In genomic region chr1:147852706-147853225, GRCh38 we compare ENCODE assay signal across 20 cellular contexts. TPM values are rescaled to one million over a fixed set of nuclear protein-coding genes. Genes with fewer than 3 reads are reported as not detected.
DNase-seq lines count a peak whose midpoint lies in the region; ATAC-seq and TF ChIP-seq lines count a peak whose summit lies in the region.
"Had no signal": no experiment of that assay in that cellular context is flagged by ENCODE, and none has a peak within 500 bp of the region (broad histone marks: within the 10 kb centered on the region; RNA-seq: fewer than 3 reads in every experiment).

No MANE protein-coding gene starts in this region.

- TF ChIP-seq POLR2A in upper lobe of left lung (IDR thresholded peaks at IDR 0.05) = no peak

- TF ChIP-seq EP300 in upper lobe of left lung (IDR thresholded peaks at IDR 0.05) = no peak

- H3F3A ChIP-seq in PC-9 (ENCODE audit: insufficient read depth, low read depth) = peaks cover 44% of the 10 kb centered on the region

- POLR2A ChIA-PET in PC-9 (lab: Charles Lee; ENCODE audit: unreplicated experiment) = interaction anchor here (0.6 kb wide), 1 partner anchor 136 kb away, joined by 5 read pairs; no protein-coding TSS in a partner anchor

- H3K36me3 ChIP-seq in PC-9 (ENCODE audit: low read depth) = no peaks in the 10 kb centered on the region
- no peaks in the 10 kb centered on the region for H3K36me3 ChIP-seq in subcutaneous abdominal adipose tissue (ENCODE audit: control insufficient read depth in 5 of 5, insufficient read depth in 5 of 5, low read length in 5 of 5)
- H3K36me3 ChIP-seq in upper lobe of left lung = no peaks in the 10 kb centered on the region

- ATAC-seq in HG03442 (IDR thresholded peaks at IDR 0.05; ENCODE audit: unreplicated experiment) (no peak), upper lobe of left lung (ENCODE audit: low FRiP score in 2 of 2) (no peak)

- H4K20me1 ChIP-seq in PC-9 (ENCODE audit: insufficient read depth) = no peaks in the 10 kb centered on the region

- no peak overlapping the region for H3K4me3 ChIP-seq in AG10803 (ENCODE audit: low read length)
- H3K4me3 ChIP-seq in PC-9 = no peak overlapping the region
- H3K4me3 ChIP-seq in fibroblast of mammary gland (ENCODE audit: control insufficient read depth, low read depth, low read length) = no peak overlapping the region
- H3K4me3 ChIP-seq in subcutaneous abdominal adipose tissue (ENCODE audit: low read depth in 1 of 5, low read length in 5 of 5) = no peak overlapping the region
- H3K4me3 ChIP-seq in upper lobe of left lung = no peak overlapping the region

- H3K27me3 ChIP-seq in PC-9 (ENCODE audit: insufficient read depth, low read depth) (no peaks in the 10 kb centered on the region), subcutaneous abdominal adipose tissue (ENCODE audit: control insufficient read depth in 5 of 5, insufficient read depth in 4 of 5, low read length in 5 of 5) (no peaks in the 10 kb centered on the region), upper lobe of left lung (no peaks in the 10 kb centered on the region)

- H2AFZ ChIP-seq in PC-9 = no peak overlapping the region

- H3K9me2 ChIP-seq in PC-9 (ENCODE audit: insufficient read depth) = no peaks in the 10 kb centered on the region
- H3K9me2 ChIP-seq: SK-N-SH had no signal

- no peaks in the 10 kb centered on the region for H3K79me2 ChIP-seq in PC-9 (ENCODE audit: low read depth)

- 79 to 83% methylated on average over 1 of the region's 1 CpG for WGBS in upper lobe of left lung, 2 donors

- no peak overlapping the region for H3K27ac ChIP-seq in PC-9
- peak overlapping the region; percentile 17 for H3K27ac ChIP-seq in subcutaneous abdominal adipose tissue (ENCODE audit: low read depth, low read length)
- H3K27ac ChIP-seq in upper lobe of left lung = peak overlapping the region in 1 of 4 donors; percentile 27
- H3K27ac ChIP-seq: RWPE1 had no signal

- no peak overlapping the region for H3K9ac ChIP-seq in subcutaneous abdominal adipose tissue (ENCODE audit: low read length in 5 of 5)
- H3K9ac ChIP-seq: SK-N-SH had no signal

- intact Hi-C loops in PC-9 (cut with micrococcal nuclease; ENCODE audit: unreplicated experiment) = loop anchor here (1.0 kb wide), 1 partner anchor 71 kb away; no protein-coding TSS in a partner anchor

- TF ChIP-seq CTCF in AG10803 (conservative IDR thresholded peaks at IDR 0.05; ENCODE audit: low read length) (no peak), PC-9 (conservative IDR thresholded peaks at IDR 0.05) (no peak), fibroblast of mammary gland (conservative IDR thresholded peaks at IDR 0.05; ENCODE audit: control insufficient read depth, insufficient read depth, low read depth, low read length) (no peak), upper lobe of left lung (IDR thresholded peaks at IDR 0.05) (no peak)

- peak overlapping the region; percentile 10; the same call in 1 of the 2 replicates for H3K4me2 ChIP-seq in PC-9
- H3K4me2 ChIP-seq: SK-N-SH had no signal

- H3K4me1 ChIP-seq in PC-9 (replicated peaks; ENCODE audit: insufficient read depth) (peaks cover 64% of the 10 kb centered on the region), subcutaneous abdominal adipose tissue (ENCODE audit: control insufficient read depth in 5 of 5, insufficient read depth in 5 of 5, low read length in 5 of 5) (peaks cover 0 to 12% (median 5%) of the 10 kb centered on the region in 5 donors), upper lobe of left lung (no peaks in the 10 kb centered on the region)

- DNase-seq in AG10803 (ENCODE audit: low read depth) (peak; percentile 6), PC-9 (no peak), fibroblast of mammary gland (ENCODE audit: low read depth) (peak; percentile 8), DMS153 (lab: John Stamatoyannopoulos, UW) (no peak), upper lobe of left lung (no peak)
- DNase-seq: 8988T, DMS79, Kasumi-1, MM.1S, NCI-H1048, NCI-H1417 treated with DMSO at 0.1 percent for 48 hours, NCI-H187 treated with DMSO at 0.1 percent for 48 hours, NCI-H2107, NCI-H446 treated with DMSO at 0.1 percent for 48 hours, NCI-H526 treated with DMSO at 0.1 percent for 48 hours, SIG-M5, SK-N-SH had no signal

- peaks cover 10% of the 10 kb centered on the region; the same call in 1 of the 2 replicates for H3K9me3 ChIP-seq in PC-9 (ENCODE audit: insufficient read depth, low read depth)
- H3K9me3 ChIP-seq in subcutaneous abdominal adipose tissue (ENCODE audit: control insufficient read depth in 5 of 5, low read length in 5 of 5) = no peaks in the 10 kb centered on the region
- no peaks in the 10 kb centered on the region for H3K9me3 ChIP-seq in upper lobe of left lung
- H3K9me3 ChIP-seq: SK-N-SH had no signal

- CTCF ChIA-PET in PC-9 (lab: Charles Lee) = interaction anchor here (0.6 kb wide), 1 partner anchor 356 kb away, joined by 3 read pairs; no protein-coding TSS in a partner anchor

- no TSS peak for BruUV-seq in PC-9 (replicated peaks; lab: Mats Ljungman, UMichigan)

RNA-seq across cellular contexts. Expression of gene GJA8, which starts 49.8 kb away (rescaled TPM):
- total RNA-seq in PC-9 (2021) (not detected in 2 replicates), upper lobe of left lung (not detected)

Comparison
In these comparisons a context has a peak if more than half of its experiments do, and no peak if none do; other contexts are left out.
1. DNase-seq: peak in AG10803 (single experiment) and fibroblast of mammary gland (single experiment); none in PC-9 (0 of 2), DMS153 (single experiment) and upper lobe of left lung (0 of 2).